ENCODE assay signal across 19 cellular contexts in genomic region chr1:82343381-82343780, GRCh38.
DNase-seq lines count a peak whose midpoint lies in the region; ATAC-seq and TF ChIP-seq lines count a peak whose summit lies in the region.
"Had no signal": no experiment of that assay in that cellular context is flagged by ENCODE, and none has a peak within 500 bp of the region (broad histone marks: within the 10 kb centered on the region; RNA-seq: fewer than 3 reads in every experiment).

No MANE protein-coding gene starts in this region.

- no peak for ATAC-seq in HG02973 (IDR thresholded peaks at IDR 0.05; ENCODE audit: unreplicated experiment)
- ATAC-seq in GM21619 (IDR thresholded peaks at IDR 0.05; ENCODE audit: unreplicated experiment): no peak

- H2BK15ac ChIP-seq in mesenchymal stem cell (ENCODE audit: low read depth, poor library complexity, severe bottlenecking): no peak overlapping the region

- no peak overlapping the region for H2BK5ac ChIP-seq in mesenchymal stem cell (ENCODE audit: low read depth, low read length, poor library complexity, severe bottlenecking)

- H3K36me3 ChIP-seq in mesenchymal stem cell (ENCODE audit: control insufficient read depth in 1 of 2, insufficient read depth in 2 of 2, low read depth in 1 of 2, low read length in 2 of 2): no peaks in the 10 kb centered on the region
- H3K36me3 ChIP-seq: BLaER1 treated with 17β-estradiol and CSF1 and Interleukin-3, amounts not matched to agents 10 nM and 100 nM; MG63 had no signal

- no peak for DNase-seq in chondrocyte (ENCODE audit: low spot score)
- peak; percentile 13 for DNase-seq in fibroblast of pulmonary artery (ENCODE audit: low read depth)
- peak; percentile 19 for DNase-seq in mesenchymal stem cell
- DNase-seq in stimulated activated CD4-positive, alpha-beta T cell treated with anti-CD3 and anti-CD28 coated beads, Interleukin-1b, Interleukin-23, amount 100 ng/mL, for 48 hours: no peak
- no peak for DNase-seq in iPS-NIHi7 (ENCODE audit: extremely low spot score)
- DNase-seq: Caco-2; CD4-positive, alpha-beta memory T cell; DMS 273 treated with DMSO at 0.1 percent for 48 hours; DMS79 treated with DMSO at 0.1 percent for 48 hours; Kasumi-1; MG63; NCI-H1436; NCI-H187 treated with DMSO at 0.1 percent for 48 hours; NCI-H226; NCI-H510A treated with DMSO at 0.1 percent for 48 hours; NCI-H748 treated with DMSO at 0.1 percent for 48 hours had no signal

- peak overlapping the region; percentile 6 for H3K27ac ChIP-seq in mesenchymal stem cell (ENCODE audit: low read length, poor library complexity, severe bottlenecking)
- H3K27ac ChIP-seq: BLaER1 treated with 17β-estradiol and CSF1 and Interleukin-3, amounts not matched to agents 10 nM and 100 nM had no signal

- peaks cover 40% of the 10 kb centered on the region for H3K4me1 Mint-ChIP-seq in chondrocyte (ENCODE audit: low read depth)
- H3K4me1 Mint-ChIP-seq: CD4-positive, alpha-beta memory T cell had no signal

- H2AK5ac ChIP-seq in mesenchymal stem cell (ENCODE audit: low read length, severe bottlenecking): no peak overlapping the region

- H3K14ac ChIP-seq in mesenchymal stem cell (ENCODE audit: low read length in 2 of 2): no peak overlapping the region

- no peak overlapping the region for H2BK12ac ChIP-seq in mesenchymal stem cell (ENCODE audit: low read length in 2 of 2)

- H2BK120ac ChIP-seq in mesenchymal stem cell (ENCODE audit: low read depth, low read length): no peak overlapping the region

- H3K27me3 Mint-ChIP-seq in chondrocyte (ENCODE audit: low read depth): no peaks in the 10 kb centered on the region
- H3K27me3 Mint-ChIP-seq: CD4-positive, alpha-beta memory T cell had no signal

- H4K91ac ChIP-seq in mesenchymal stem cell (ENCODE audit: low read length): no peak overlapping the region

- 85% methylated on average over 1 of the region's 2 CpGs for WGBS in mesenchymal stem cell

- no peak for TF ChIP-seq CTCF in chondrocyte (IDR thresholded peaks at IDR 0.05)
- no peak for TF ChIP-seq CTCF in fibroblast of pulmonary artery (IDR thresholded peaks at IDR 0.05; ENCODE audit: low read length, missing control alignments)

- H3K79me1 ChIP-seq in mesenchymal stem cell (replicated peaks; ENCODE audit: low read length, poor library complexity, severe bottlenecking): no peaks in the 10 kb centered on the region

- no peaks in the 10 kb centered on the region for H3K9me3 ChIP-seq in mesenchymal stem cell (ENCODE audit: control insufficient read depth, low read length)
- H3K9me3 ChIP-seq: Caco-2, MG63 had no signal

- no peaks in the 10 kb centered on the region for H3K36me3 Mint-ChIP-seq in chondrocyte (ENCODE audit: low read depth)
- H3K36me3 Mint-ChIP-seq: CD4-positive, alpha-beta memory T cell had no signal

- no peak overlapping the region for H2AFZ ChIP-seq in mesenchymal stem cell (ENCODE audit: low read depth, low read length)

- no peak overlapping the region for H4K8ac ChIP-seq in mesenchymal stem cell (ENCODE audit: low read length)

- no peaks in the 10 kb centered on the region for H3K4me1 ChIP-seq in mesenchymal stem cell (ENCODE audit: control insufficient read depth, insufficient read depth, low read depth, low read length)
- H3K4me1 ChIP-seq: Caco-2 had no signal

- no peak overlapping the region for H3K4me3 ChIP-seq in fibroblast of pulmonary artery (replicated peaks; ENCODE audit: low read depth, low read length)
- H3K4me3 ChIP-seq in mesenchymal stem cell (ENCODE audit: insufficient read depth in 1 of 2, low read depth in 1 of 2, low read length in 2 of 2): no peak overlapping the region
- H3K4me3 ChIP-seq: BLaER1 treated with 17β-estradiol and CSF1 and Interleukin-3, amounts not matched to agents 10 nM and 100 nM; MG63 had no signal

- no peak overlapping the region for H3K4me3 Mint-ChIP-seq in chondrocyte (ENCODE audit: unreplicated experiment)
- H3K4me3 Mint-ChIP-seq: CD4-positive, alpha-beta memory T cell had no signal

- H3K9me3 Mint-ChIP-seq in chondrocyte (ENCODE audit: low read depth): no peaks in the 10 kb centered on the region

- H3K27ac Mint-ChIP-seq in chondrocyte (ENCODE audit: unreplicated experiment): peak overlapping the region; percentile 62

- no peak overlapping the region for H3K18ac ChIP-seq in mesenchymal stem cell (ENCODE audit: low read depth in 1 of 2, low read length in 2 of 2)

- no peak overlapping the region for H3K4me2 ChIP-seq in mesenchymal stem cell (ENCODE audit: low read length, poor library complexity, severe bottlenecking)
- H3K4me2 ChIP-seq: BLaER1 treated with 17β-estradiol and CSF1 and Interleukin-3, amounts not matched to agents 10 nM and 100 nM had no signal

- H3K27me3 ChIP-seq in mesenchymal stem cell (ENCODE audit: control insufficient read depth in 1 of 2, insufficient read depth in 1 of 2, low read length in 2 of 2): no peaks in the 10 kb centered on the region
- H3K27me3 ChIP-seq: BLaER1 treated with 17β-estradiol and CSF1 and Interleukin-3, amounts not matched to agents 10 nM and 100 nM; MG63 had no signal

- H3K4ac ChIP-seq in mesenchymal stem cell (ENCODE audit: low read depth in 1 of 2, low read length in 2 of 2): no peak overlapping the region

- H3K9ac ChIP-seq in mesenchymal stem cell (ENCODE audit: low read length): no peak overlapping the region
- H3K9ac ChIP-seq: BLaER1 treated with 17β-estradiol and CSF1 and Interleukin-3, amounts not matched to agents 10 nM and 100 nM had no signal

- no peak overlapping the region for H3K23ac ChIP-seq in mesenchymal stem cell (ENCODE audit: low read length in 2 of 2)

Comparison
In these comparisons a context has a peak if more than half of its experiments do, and no peak if none do; other contexts are left out.
1. DNase-seq: peak in fibroblast of pulmonary artery (single experiment) and mesenchymal stem cell (single experiment); none in chondrocyte (single experiment), stimulated activated CD4-positive, alpha-beta T cell treated with anti-CD3 and anti-CD28 coated beads, Interleukin-1b, Interleukin-23, amount 100 ng/mL, for 48 hours (single experiment) and iPS-NIHi7 (single experiment).